14 cellular contexts compared by ENCODE assay signal in genomic region chr1:154611150-154611865, GRCh38. TPM values are rescaled to one million over a fixed set of nuclear protein-coding genes. Genes with fewer than 3 reads are reported as not detected.
A peak's percentile ranks its signal among the peaks of the same experiment; 100 is the strongest.
DNase-seq lines count a peak whose midpoint lies in the region; ATAC-seq and TF ChIP-seq lines count a peak whose summit lies in the region.
"Had no signal": no experiment of that assay in that cellular context is flagged by ENCODE, and none has a peak within 500 bp of the region (broad histone marks: within the 10 kb centered on the region; RNA-seq: fewer than 3 reads in every experiment).

No MANE protein-coding gene starts in this region.

- no peak overlapping the region for H3K9ac ChIP-seq in SK-N-MC (ENCODE audit: insufficient read length)

- WGBS in esophagus muscularis mucosa = 72% methylated on average over 10 of the region's 10 CpGs
- WGBS in spleen, 5 donors = 56 to 77% (median 67%) methylated on average over 10 of the region's 10 CpGs

- peaks cover 60% of the 10 kb centered on the region for H3K4me1 Mint-ChIP-seq in activated CD8-positive, alpha-beta memory T cell treated with anti-CD3 and anti-CD28 coated beads, Interleukin-2, amount 10 ng/mL, durations not matched to agents 7 days and 5 days

- no peak for TF ChIP-seq EP300 in esophagus muscularis mucosa (IDR thresholded peaks at IDR 0.05)

- DNase-seq in activated CD8-positive, alpha-beta memory T cell treated with anti-CD3 and anti-CD28 coated beads, Interleukin-2, amount 10 ng/mL, durations not matched to agents 7 days and 5 days = no peak
- no peak for DNase-seq in activated CD8-positive, alpha-beta memory T cell treated with anti-CD3 and anti-CD28 coated beads, Interleukin-2, amount 50 U/mL, for 48 hours
- no peak for DNase-seq in SK-N-MC (ENCODE audit: low read depth, low spot score)
- DNase-seq in esophagus muscularis mucosa (ENCODE audit: extremely low spot score) = peak; percentile 55
- DNase-seq in spleen = no peak
- no peak for DNase-seq in GM10248 (ENCODE audit: extremely low spot score)
- no peak for DNase-seq in NCI-H1694 (lab: John Stamatoyannopoulos, UW)
- no peak for DNase-seq in SHP77 treated with DMSO at 0.1 percent for 48 hours (lab: John Stamatoyannopoulos, UW)
- DNase-seq: activated CD8-positive, alpha-beta memory T cell treated with anti-CD3 and anti-CD28 coated beads for 24 hours; left colon had no signal

- no peaks in the 10 kb centered on the region for H3K36me3 ChIP-seq in SK-N-MC (ENCODE audit: insufficient read depth, low read length)
- no peaks in the 10 kb centered on the region for H3K36me3 ChIP-seq in esophagus muscularis mucosa
- peaks cover 0 to 1% (median 0%) of the 10 kb centered on the region in 6 donors for H3K36me3 ChIP-seq in spleen
- H3K36me3 ChIP-seq: cardiac muscle cell, vagina had no signal

- H3K9me3 ChIP-seq in SK-N-MC (ENCODE audit: low read depth, low read length) = no peaks in the 10 kb centered on the region
- no peaks in the 10 kb centered on the region for H3K9me3 ChIP-seq in esophagus muscularis mucosa
- no peaks in the 10 kb centered on the region for H3K9me3 ChIP-seq in spleen
- H3K9me3 ChIP-seq: vagina had no signal

- CTCF ChIA-PET in activated CD8-positive, alpha-beta memory T cell treated with anti-CD3 and anti-CD28 coated beads, Interleukin-2, amount 10 ng/mL, durations not matched to agents 7 days and 5 days (lab: Charles Lee) = interaction anchor here (0.9 to 1.4 kb wide), 4 partner anchors 16 to 639 kb away, joined by 3 to 5 read pairs (median 4); no protein-coding TSS in a partner anchor
- CTCF ChIA-PET in GM10248 (lab: Yijun Ruan, JAX) = interaction anchor here (1.0 to 3.1 kb wide), 5 partner anchors 11 to 474 kb away, joined by 3 to 13 read pairs (median 4); no protein-coding TSS in a partner anchor

- H3K27me3 ChIP-seq in esophagus muscularis mucosa (no peaks in the 10 kb centered on the region), spleen (replicated peaks in 1 of 7) (no peaks in the 10 kb centered on the region)
- H3K27me3 ChIP-seq: cardiac muscle cell, vagina had no signal

- H3K4me3 Mint-ChIP-seq in activated CD8-positive, alpha-beta memory T cell treated with anti-CD3 and anti-CD28 coated beads, Interleukin-2, amount 10 ng/mL, durations not matched to agents 7 days and 5 days = no peak overlapping the region

- TF ChIP-seq POLR2A in esophagus muscularis mucosa (IDR thresholded peaks at IDR 0.05; ENCODE audit: low read depth) (no peak), spleen (IDR thresholded peaks at IDR 0.05) (no peak)

- H3K4me3 ChIP-seq in SK-N-MC (no peak overlapping the region), esophagus muscularis mucosa (no peak overlapping the region), spleen (peak overlapping the region in 1 of 8 donors; percentile 4)
- H3K4me3 ChIP-seq: cardiac muscle cell, vagina had no signal

- no peak for ATAC-seq in activated CD8-positive, alpha-beta memory T cell treated with anti-CD3 and anti-CD28 coated beads, Interleukin-2, amount 10 ng/mL, durations not matched to agents 7 days and 5 days
- ATAC-seq: left colon had no signal

- H3K36me3 Mint-ChIP-seq in activated CD8-positive, alpha-beta memory T cell treated with anti-CD3 and anti-CD28 coated beads, Interleukin-2, amount 10 ng/mL, durations not matched to agents 7 days and 5 days = peaks cover 15% of the 10 kb centered on the region
- H3K36me3 Mint-ChIP-seq: IgD-negative memory B cell had no signal

- no peaks in the 10 kb centered on the region for H3K9me3 Mint-ChIP-seq in activated CD8-positive, alpha-beta memory T cell treated with anti-CD3 and anti-CD28 coated beads, Interleukin-2, amount 10 ng/mL, durations not matched to agents 7 days and 5 days (ENCODE audit: low read depth)
- H3K9me3 Mint-ChIP-seq: IgD-negative memory B cell had no signal

- POLR2A ChIA-PET in GM10248 (lab: Yijun Ruan, JAX) = interaction anchor here (0.6 kb wide), 1 partner anchor 323 kb away, joined by 3 read pairs; no protein-coding TSS in a partner anchor

- peaks cover 13 to 48% (median 26%) of the 10 kb centered on the region in 4 donors for H3K4me1 ChIP-seq in esophagus muscularis mucosa
- peaks cover 21 to 65% (median 32%) of the 10 kb centered on the region in 6 donors for H3K4me1 ChIP-seq in spleen

- no peak for TF ChIP-seq CTCF in esophagus muscularis mucosa (IDR thresholded peaks at IDR 0.05)
- TF ChIP-seq CTCF in spleen (IDR thresholded peaks at IDR 0.05 in 8 of 11, conservative IDR thresholded peaks at IDR 0.05 in 3 of 11) = no peak
- TF ChIP-seq CTCF in GM10248 (IDR thresholded peaks at IDR 0.05; ENCODE audit: control extremely low read depth, extremely low read depth, low read depth, missing control alignments) = no peak

- H3K27ac Mint-ChIP-seq in activated CD8-positive, alpha-beta memory T cell treated with anti-CD3 and anti-CD28 coated beads, Interleukin-2, amount 10 ng/mL, durations not matched to agents 7 days and 5 days = peak overlapping the region; percentile 75

- H3K27me3 Mint-ChIP-seq in activated CD8-positive, alpha-beta memory T cell treated with anti-CD3 and anti-CD28 coated beads, Interleukin-2, amount 10 ng/mL, durations not matched to agents 7 days and 5 days = no peaks in the 10 kb centered on the region
- H3K27me3 Mint-ChIP-seq: IgD-negative memory B cell had no signal

- H3K27ac ChIP-seq in SK-N-MC (peak overlapping the region; percentile 47; the same call in 1 of the 2 replicates), esophagus muscularis mucosa (replicated peaks in 1 of 4) (no peak overlapping the region), spleen (peak overlapping the region in 5 of 8 donors; percentile 18 to 99 (median 94))
- H3K27ac ChIP-seq: cardiac muscle cell, vagina had no signal

- intact Hi-C loops in esophagus muscularis mucosa (cut with DNase I) (loop anchor here (5.0 kb wide), 1 partner anchor 54 kb away; the partner anchor contains the start of gene UBE2Q1), spleen (cut with DNase I; ENCODE audit: low total_unique reads) (no loop called here)

RNA-seq across cellular contexts. Expression of gene ADAR, which starts 3.3 kb away (rescaled TPM):
- 100 to 1,000 TPM; 369 to 434 TPM for total RNA-seq in activated CD8-positive, alpha-beta memory T cell treated with anti-CD3 and anti-CD28 coated beads, Interleukin-2, amount 10 ng/mL, durations not matched to agents 7 days and 5 days
- 10 to 100 TPM; 80.2 to 96.3 (median 87.1) TPM for total RNA-seq in esophagus muscularis mucosa
- 100 to 1,000 TPM; 218 to 249 (median 229) TPM for total RNA-seq in spleen
- 10 to 100 TPM; 25.6 to 61.3 (median 29.4) TPM for polyA plus RNA-seq in spleen

RNA-seq across cellular contexts. Expression of gene CHRNB2, which starts 43.7 kb away (rescaled TPM):
- not detected for total RNA-seq in activated CD8-positive, alpha-beta memory T cell treated with anti-CD3 and anti-CD28 coated beads, Interleukin-2, amount 10 ng/mL, durations not matched to agents 7 days and 5 days
- total RNA-seq in esophagus muscularis mucosa = under 1 TPM; under 0.01 to 0.65 (median 0.19) TPM
- total RNA-seq in spleen = under 1 TPM in 2 of 7 donors, not detected in 5; 0.18 to 0.32 TPM
- polyA plus RNA-seq in spleen = under 1 TPM in 1 of 3 donors, not detected in 2; 0.03 TPM
- total RNA-seq: G401 had no signal
- polyA plus RNA-seq: cardiac muscle cell had no signal

RNA-seq across cellular contexts. Expression of gene UBE2Q1, which starts 52.8 kb away (rescaled TPM):
- 100 to 1,000 TPM; 103 to 110 TPM for total RNA-seq in activated CD8-positive, alpha-beta memory T cell treated with anti-CD3 and anti-CD28 coated beads, Interleukin-2, amount 10 ng/mL, durations not matched to agents 7 days and 5 days
- total RNA-seq in esophagus muscularis mucosa = 10 to 100 TPM; 23.7 to 41.3 (median 31.3) TPM
- 100 to 1,000 TPM in 2 of 7 donors, 10 to 100 TPM in 5; 45.0 to 119 (median 95.1) TPM for total RNA-seq in spleen
- polyA plus RNA-seq in spleen = 10 to 100 TPM; 25.8 to 40.3 (median 30.0) TPM

Comparison
In these comparisons a context has a peak if more than half of its experiments do, and no peak if none do; other contexts are left out.
1. H3K27ac ChIP-seq: peak in SK-N-MC (single experiment) and spleen (5 of 8); none in esophagus muscularis mucosa (0 of 4).